ENCODE assay signal across 8 cellular contexts in the genomic region with DNA sequence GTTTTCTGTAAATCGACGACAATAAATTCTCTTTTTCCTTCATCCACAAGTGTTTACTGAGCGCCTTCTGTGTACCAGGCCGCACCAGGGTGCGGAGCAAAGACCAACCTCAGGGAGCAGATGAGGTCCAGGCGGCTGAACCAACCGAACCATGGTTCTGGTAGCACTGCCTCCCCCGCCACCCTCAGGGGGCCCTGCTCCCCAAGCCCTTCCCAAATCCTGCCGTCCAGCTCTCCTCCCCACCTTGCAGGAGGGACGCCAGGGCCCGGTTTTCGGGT. TPM values are rescaled to one million over a fixed set of nuclear protein-coding genes. Genes with fewer than 3 reads are reported as not detected.
DNase-seq lines count a peak whose midpoint lies in the region; ATAC-seq, FAIRE-seq and TF ChIP-seq lines count a peak whose summit lies in the region.

No MANE protein-coding gene starts in this region.

- TF ChIP-seq RAD21 in A549 (conservative IDR thresholded peaks at IDR 0.05 in 1 of 2, IDR thresholded peaks at IDR 0.05 in 1 of 2): no peak

- no peak overlapping the region for H3K9ac ChIP-seq in HUES64 (ENCODE audit: low read depth, low read length)
- peak overlapping the region; percentile 44 for H3K9ac ChIP-seq in muscle layer of colon (ENCODE audit: low read length)

- H3K4me1 Mint-ChIP-seq in chondrocyte (ENCODE audit: low read depth): peaks cover 18% of the 10 kb centered on the region

- H3K36me3 ChIP-seq in HUES64 (ENCODE audit: insufficient read depth, low read length) (no peaks in the 10 kb centered on the region), muscle layer of colon (ENCODE audit: insufficient read depth, low read length) (no peaks in the 10 kb centered on the region)

- H3K27ac Mint-ChIP-seq in chondrocyte (ENCODE audit: unreplicated experiment): peak overlapping the region; percentile 57

- in situ Hi-C loops in GM13977 (cut with MboI; ENCODE audit: low pct_unique_long_range_greater_than_20kb, low sequenced_read_pairs, unreplicated experiment): no loop called here

- no peak for TF ChIP-seq CTCF in A549 (IDR thresholded peaks at IDR 0.05)
- no peak for TF ChIP-seq CTCF in chondrocyte (IDR thresholded peaks at IDR 0.05)
- TF ChIP-seq CTCF in GM13977 (IDR thresholded peaks at IDR 0.05; ENCODE audit: extremely low read depth, insufficient read depth, missing control alignments): no peak

- TF ChIP-seq POLR2A in A549 (IDR thresholded peaks at IDR 0.05; ENCODE audit: low read length): no peak

- peak overlapping the region; percentile 49 for H3K4me3 ChIP-seq in A549
- H3K4me3 ChIP-seq in HUES64 (ENCODE audit: low read length): peak overlapping the region; percentile 70
- H3K4me3 ChIP-seq in muscle layer of colon (ENCODE audit: low read depth in 1 of 2, low read length in 2 of 2): peak overlapping the region; percentile 60 to 82

- H3K9me3 Mint-ChIP-seq in chondrocyte (ENCODE audit: low read depth): no peaks in the 10 kb centered on the region

- H3K4me1 ChIP-seq in A549 (peaks cover 19% of the 10 kb centered on the region), HUES64 (ENCODE audit: insufficient read depth, low read length) (no peaks in the 10 kb centered on the region), muscle layer of colon (ENCODE audit: insufficient read depth, low read length) (peaks cover 10% of the 10 kb centered on the region)

- peak overlapping the region; percentile 78 for H3K4me3 Mint-ChIP-seq in chondrocyte (ENCODE audit: unreplicated experiment)

- no peak for DNase-seq in A549 (ENCODE audit: low read depth in 1 of 2, low spot score in 1 of 2)
- peak; percentile 82 for DNase-seq in chondrocyte (ENCODE audit: low spot score)
- DNase-seq in NCI-H446 (lab: John Stamatoyannopoulos, UW): no peak
- no peak for DNase-seq in ureter (ENCODE audit: low spot score)
- no peak for DNase-seq in stimulated activated CD4-positive, alpha-beta T cell treated with anti-CD3 and anti-CD28 coated beads, Interleukin-4, amount 100 ng/mL, for 4 hours
- DNase-seq in GM13977 (ENCODE audit: low spot score): no peak

- WGBS in A549 (ENCODE audit: missing lambda C conversion rate): 63% methylated on average over 12 of the region's 12 CpGs
- WGBS in HUES64: 75% methylated on average over 12 of the region's 12 CpGs

- no peaks in the 10 kb centered on the region for H3K9me3 ChIP-seq in A549
- no peaks in the 10 kb centered on the region for H3K9me3 ChIP-seq in HUES64 (ENCODE audit: insufficient read depth, low read depth, low read length)
- H3K9me3 ChIP-seq in muscle layer of colon (ENCODE audit: low read length): no peaks in the 10 kb centered on the region

- H3K27me3 Mint-ChIP-seq in chondrocyte (ENCODE audit: low read depth): no peaks in the 10 kb centered on the region

- POLR2A ChIA-PET in A549 (lab: Yijun Ruan, JAX): interaction anchor here (1.6 kb wide), 1 partner anchor 38 kb away, joined by 5 read pairs; a partner anchor contains a TSS

- FAIRE-seq in A549 (lab: Jason Lieb, UNC): no peak

- no peak for TF ChIP-seq EP300 in A549 (IDR thresholded peaks at IDR 0.05)

- ATAC-seq in A549: no peak

- no peaks in the 10 kb centered on the region for H3K36me3 Mint-ChIP-seq in chondrocyte (ENCODE audit: low read depth)

- peak overlapping the region; percentile 89 for H3K4me2 ChIP-seq in A549

- peak overlapping the region; percentile 74 to 86 for H3K27ac ChIP-seq in A549
- no peak overlapping the region for H3K27ac ChIP-seq in HUES64 (ENCODE audit: low read depth, low read length)
- H3K27ac ChIP-seq in muscle layer of colon (ENCODE audit: low read depth, low read length): no peak overlapping the region

- CTCF ChIA-PET in A549 (lab: Yijun Ruan, JAX): interaction anchor here (1.2 kb wide), 1 partner anchor 119 kb away, joined by 7 read pairs; a partner anchor contains a TSS

- H3K27me3 ChIP-seq in HUES64 (ENCODE audit: insufficient read depth, low read length) (peaks cover 18% of the 10 kb centered on the region), muscle layer of colon (ENCODE audit: control insufficient read depth in 1 of 2, insufficient read depth in 2 of 2, low read length in 2 of 2) (peaks cover 22 to 27% of the 10 kb centered on the region in 2 donors)

TF ChIP-seq in A549, 52 proteins besides CTCF, POLR2A, EP300 and RAD21:
- no peak for TF ChIP-seq RARB (CRISPR knock-in tag; IDR thresholded peaks at IDR 0.05)
- TF ChIP-seq, protein P1, sequence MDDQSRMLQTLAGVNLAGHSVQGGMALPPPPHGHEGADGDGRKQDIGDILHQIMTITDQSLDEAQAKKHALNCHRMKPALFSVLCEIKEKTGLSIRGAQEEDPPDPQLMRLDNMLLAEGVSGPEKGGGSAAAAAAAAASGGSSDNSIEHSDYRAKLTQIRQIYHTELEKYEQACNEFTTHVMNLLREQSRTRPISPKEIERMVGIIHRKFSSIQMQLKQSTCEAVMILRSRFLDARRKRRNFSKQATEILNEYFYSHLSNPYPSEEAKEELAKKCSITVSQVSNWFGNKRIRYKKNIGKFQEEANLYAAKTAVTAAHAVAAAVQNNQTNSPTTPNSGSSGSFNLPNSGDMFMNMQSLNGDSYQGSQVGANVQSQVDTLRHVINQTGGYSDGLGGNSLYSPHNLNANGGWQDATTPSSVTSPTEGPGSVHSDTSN (IDR thresholded peaks at IDR 0.05): no peak
- TF ChIP-seq POLR2AphosphoS2 (conservative IDR thresholded peaks at IDR 0.05; ENCODE audit: low read length): no peak
- TF ChIP-seq ESRRA (IDR thresholded peaks at IDR 0.05; ENCODE audit: borderline replicate concordance, low read length): no peak
- TF ChIP-seq JUNB (IDR thresholded peaks at IDR 0.05): no peak
- TF ChIP-seq, protein P2, sequence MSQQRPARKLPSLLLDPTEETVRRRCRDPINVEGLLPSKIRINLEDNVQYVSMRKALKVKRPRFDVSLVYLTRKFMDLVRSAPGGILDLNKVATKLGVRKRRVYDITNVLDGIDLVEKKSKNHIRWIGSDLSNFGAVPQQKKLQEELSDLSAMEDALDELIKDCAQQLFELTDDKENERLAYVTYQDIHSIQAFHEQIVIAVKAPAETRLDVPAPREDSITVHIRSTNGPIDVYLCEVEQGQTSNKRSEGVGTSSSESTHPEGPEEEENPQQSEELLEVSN (IDR thresholded peaks at IDR 0.05; ENCODE audit: borderline replicate concordance, low read depth): no peak
- TF ChIP-seq MYC (IDR thresholded peaks at IDR 0.05; ENCODE audit: borderline replicate concordance, low read length): no peak
- no peak for TF ChIP-seq NPAS2 (CRISPR knock-in tag; IDR thresholded peaks at IDR 0.05; ENCODE audit: borderline replicate concordance)
- no peak for TF ChIP-seq RFX5 (IDR thresholded peaks at IDR 0.05)
- TF ChIP-seq JUN (IDR thresholded peaks at IDR 0.05): no peak

RNA-seq across cellular contexts. Expression of a gene that starts 5.1 kb away (rescaled TPM):
- not detected in 2 replicates for polyA plus RNA-seq in A549 (2011; rRNA removed)
- polyA plus RNA-seq in A549 (2012; cell fraction: cytosol; rRNA removed): 0.04 and 0.11 TPM in 2 replicates
- 1.2 and 1.3 TPM in 2 replicates for polyA plus RNA-seq in A549 (2012; cell fraction: nucleus; rRNA removed)
- not detected in 3 replicates for polyA plus RNA-seq in A549 (2017; fragmentation: RNase III; extraction: RNeasy Plus Mini Kit Qiagen cat#74134 plus additional on column Dnase treatment)
- polyA minus RNA-seq in A549 (2011; rRNA and poly(A)+ RNA removed): not detected in 2 replicates
- not detected for polyA plus RNA-seq in HUES64 (2013, experiment 1 of 2)
- polyA plus RNA-seq in HUES64 (2013, experiment 2 of 2): not detected
- not detected in 3 replicates for total RNA-seq in chondrocyte
- 1.8 TPM for total RNA-seq in ureter

RNA-seq across cellular contexts. Expression of a gene that starts 7.9 kb away (rescaled TPM):
- 18.2 and 21.2 TPM in 2 replicates for polyA plus RNA-seq in A549 (2011; rRNA removed)
- 13.7 and 16.6 TPM in 2 replicates for polyA plus RNA-seq in A549 (2012; cell fraction: cytosol; rRNA removed)
- polyA plus RNA-seq in A549 (2012; cell fraction: nucleus; rRNA removed): 14.3 and 17.3 TPM in 2 replicates
- 13.6 to 15.6 TPM (median 14.8 TPM) in 3 replicates for polyA plus RNA-seq in A549 (2017; fragmentation: RNase III; extraction: RNeasy Plus Mini Kit Qiagen cat#74134 plus additional on column Dnase treatment)
- 26.7 and 26.9 TPM in 2 replicates for polyA minus RNA-seq in A549 (2011; rRNA and poly(A)+ RNA removed)
- 3.8 TPM for polyA plus RNA-seq in HUES64 (2013, experiment 1 of 2)
- 5.7 TPM for polyA plus RNA-seq in HUES64 (2013, experiment 2 of 2)
- total RNA-seq in chondrocyte: 10.2 to 11.1 TPM (median 10.7 TPM) in 3 replicates
- 11.5 TPM for total RNA-seq in ureter

RNA-seq across cellular contexts. Expression of a gene that starts 13.5 kb away (rescaled TPM):
- polyA plus RNA-seq in A549 (2011; rRNA removed) (2,475 and 2,940 TPM in 2 replicates), A549 (2017; fragmentation: RNase III; extraction: RNeasy Plus Mini Kit Qiagen cat#74134 plus additional on column Dnase treatment) (2,123 to 2,259 TPM (median 2,149 TPM) in 3 replicates)
- 6,321 and 6,544 TPM in 2 replicates for polyA plus RNA-seq in A549 (2012; cell fraction: cytosol; rRNA removed)
- polyA plus RNA-seq in A549 (2012; cell fraction: nucleus; rRNA removed): 4,034 and 5,125 TPM in 2 replicates
- 2,205 and 2,566 TPM in 2 replicates for polyA minus RNA-seq in A549 (2011; rRNA and poly(A)+ RNA removed)
- 1,436 TPM for polyA plus RNA-seq in HUES64 (2013, experiment 1 of 2)
- polyA plus RNA-seq in HUES64 (2013, experiment 2 of 2): 1,338 TPM
- total RNA-seq in chondrocyte (624 to 792 TPM (median 634 TPM) in 3 replicates), ureter (1,165 TPM)

RNA-seq across cellular contexts. Expression of a gene that starts 19.7 kb away (rescaled TPM):
- polyA plus RNA-seq in A549 (2011; rRNA removed) (0.70 and 0.74 TPM in 2 replicates), A549 (2017; fragmentation: RNase III; extraction: RNeasy Plus Mini Kit Qiagen cat#74134 plus additional on column Dnase treatment) (0.62 to 1.1 TPM (median 1.0 TPM) in 3 replicates)
- 0.93 and 1.6 TPM in 2 replicates for polyA plus RNA-seq in A549 (2012; cell fraction: cytosol; rRNA removed)
- 2.0 and 2.4 TPM in 2 replicates for polyA plus RNA-seq in A549 (2012; cell fraction: nucleus; rRNA removed)
- 0.29 and 0.41 TPM in 2 replicates for polyA minus RNA-seq in A549 (2011; rRNA and poly(A)+ RNA removed)
- 2.0 TPM for polyA plus RNA-seq in HUES64 (2013, experiment 1 of 2)
- 2.8 TPM for polyA plus RNA-seq in HUES64 (2013, experiment 2 of 2)
- total RNA-seq in chondrocyte (2.0 to 3.5 TPM (median 2.5 TPM) in 3 replicates), ureter (3.6 TPM)

RNA-seq across cellular contexts. Expression of a gene that starts 38.0 kb away (rescaled TPM):
- polyA plus RNA-seq in A549 (2011; rRNA removed) (1.1 and 1.4 TPM in 2 replicates), A549 (2017; fragmentation: RNase III; extraction: RNeasy Plus Mini Kit Qiagen cat#74134 plus additional on column Dnase treatment) (1.6 to 2.4 TPM (median 2.0 TPM) in 3 replicates)
- polyA plus RNA-seq in A549 (2012; cell fraction: cytosol; rRNA removed): 1.2 and 1.9 TPM in 2 replicates
- polyA plus RNA-seq in A549 (2012; cell fraction: nucleus; rRNA removed): 8.8 and 15.6 TPM in 2 replicates
- polyA minus RNA-seq in A549 (2011; rRNA and poly(A)+ RNA removed): 2.1 and 4.2 TPM in 2 replicates
- 1.8 TPM for polyA plus RNA-seq in HUES64 (2013, experiment 1 of 2)
- polyA plus RNA-seq in HUES64 (2013, experiment 2 of 2): 1.3 TPM
- total RNA-seq in chondrocyte (0.65 to 0.69 TPM (median 0.68 TPM) in 3 replicates), ureter (1.6 TPM)

Comparison
In these comparisons a context has a peak if more than half of its experiments do, and no peak if none do; other contexts are left out.
1. H3K27ac ChIP-seq: peak in A549 (2 of 2); none in HUES64 (single experiment) and muscle layer of colon (single experiment).
2. Peak in every context shown above with its lines, with median percentiles within 50 percentile points of each other: H3K4me3 ChIP-seq.